ENCODE assay signal across 2 cellular contexts in genomic region chr7:35889870-35890269, GRCh38.
TF ChIP-seq lines count a peak whose summit lies in the region.

No MANE protein-coding gene starts in this region.

TF ChIP-seq in HEK293, 187 proteins besides CTCF, POLR2A, EP300 and RAD21:
- TF ChIP-seq AEBP2 (tag by site-specific recombination; IDR thresholded peaks at IDR 0.05; ENCODE audit: borderline replicate concordance), result no peak
- TF ChIP-seq ATF2 (tag by site-specific recombination; IDR thresholded peaks at IDR 0.05; ENCODE audit: low read depth), result peak; percentile 69; the same call in 1 of the 2 replicates

TF ChIP-seq in K562, 482 proteins besides CTCF, POLR2A, EP300 and RAD21:
- TF ChIP-seq CBX5 (IDR thresholded peaks at IDR 0.05; ENCODE audit: borderline replicate concordance, low read depth) (no peak), STAG1 (CRISPR knock-in tag; IDR thresholded peaks at IDR 0.05; ENCODE audit: borderline replicate concordance) (no peak), NFE2L1 (tag; IDR thresholded peaks at IDR 0.05; ENCODE audit: borderline replicate concordance, low read depth) (no peak), HNRNPK (IDR thresholded peaks at IDR 0.05; ENCODE audit: low read depth, low read length, poor library complexity, severe bottlenecking) (no peak), ATF3 (IDR thresholded peaks at IDR 0.05) (peak; percentile 54; the same call in 1 of the 2 replicates), ATF3 (CRISPR knock-in tag; conservative IDR thresholded peaks at IDR 0.05) (no peak), SMARCA4 (IDR thresholded peaks at IDR 0.05) (no peak)
